8 cellular contexts compared by ENCODE assay signal in the genomic region with DNA sequence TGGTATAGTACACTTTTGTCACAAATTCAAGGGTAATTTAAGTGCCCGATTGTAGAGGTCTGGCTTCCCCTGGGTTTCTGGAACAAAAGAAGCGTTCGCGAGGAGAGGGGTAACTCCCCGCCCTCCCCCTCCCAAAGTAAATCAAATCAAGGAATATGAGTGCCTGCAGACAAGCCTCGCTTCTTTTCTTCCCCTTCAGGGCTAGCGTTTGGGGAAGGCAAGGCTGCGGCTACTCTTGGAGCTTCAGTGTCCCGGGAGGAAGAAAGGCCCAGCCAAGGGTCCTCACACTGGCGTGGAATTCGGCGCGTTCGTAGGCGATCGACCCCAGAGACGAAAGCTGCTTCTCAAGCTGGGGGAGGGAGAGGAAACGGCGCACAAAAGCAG. TPM values are rescaled to one million over a fixed set of nuclear protein-coding genes. Genes with fewer than 3 reads are reported as not detected.
DNase-seq lines count a peak whose midpoint lies in the region; ATAC-seq, FAIRE-seq and TF ChIP-seq lines count a peak whose summit lies in the region.

No MANE protein-coding gene starts in this region.

- H4K20me1 ChIP-seq in K562 (replicated peaks; ENCODE audit: control insufficient read depth, insufficient read depth, low read length) (no peaks in the 10 kb centered on the region; the same call in 1 of the 2 replicates), HepG2 (ENCODE audit: insufficient read depth, low read length) (peaks cover 18% of the 10 kb centered on the region)

- WGBS in K562 (ENCODE audit: insufficient coverage, low coverage, missing lambda C conversion rate), result 0% methylated on average over 9 of the region's 19 CpGs
- 1% methylated on average over 16 of the region's 19 CpGs for WGBS in HepG2 (ENCODE audit: low lambda C conversion rate)
- 0 to 1% methylated on average over 19 of the region's 19 CpGs for WGBS in thyroid gland, 2 donors

- H3K4me3 Mint-ChIP-seq in activated CD4-positive, alpha-beta T cell treated with anti-CD3 and anti-CD28 coated beads for 36 hours, result peak overlapping the region; percentile 87

- intact Hi-C loops in activated CD4-positive, alpha-beta T cell treated with anti-CD3 and anti-CD28 coated beads for 36 hours (cut with DNase I, micrococcal nuclease), result loop anchor here (1.0 to 5.0 kb wide), 4 partner anchors 12 to 1608 kb away; a partner anchor contains a TSS
- intact Hi-C loops in K562 (cut with micrococcal nuclease), result loop anchor here (1.0 to 5.0 kb wide), 3 partner anchors 12 to 77 kb away; a partner anchor contains a TSS
- intact Hi-C loops in HepG2 (cut with micrococcal nuclease; ENCODE audit: unreplicated experiment), result loop anchor here (5.0 kb wide), 1 partner anchor 77 kb away; a partner anchor contains a TSS
- intact Hi-C loops in thyroid gland (cut with DNase I), result loop anchor here (10.0 kb wide), 1 partner anchor 90 kb away; no protein-coding TSS in a partner anchor

- no peak for TF ChIP-seq CTCF in K562 (IDR thresholded peaks at IDR 0.05 in 2 of 3, conservative IDR thresholded peaks at IDR 0.05 in 1 of 3; ENCODE audit: insufficient read depth in 2 of 3, low read depth in 1 of 3, low read length in 3 of 3)
- TF ChIP-seq CTCF in HepG2 (CRISPR knock-in tag; IDR thresholded peaks at IDR 0.05), result no peak
- TF ChIP-seq CTCF in thyroid gland (IDR thresholded peaks at IDR 0.05), result no peak

- peak overlapping the region; percentile 85 for H3K4me2 ChIP-seq in K562 (ENCODE audit: insufficient read depth, low read length)
- H3K4me2 ChIP-seq in HepG2 (ENCODE audit: low read depth, low read length), result peak overlapping the region; percentile 79

- ATAC-seq in activated CD4-positive, alpha-beta T cell treated with anti-CD3 and anti-CD28 coated beads for 36 hours, result no peak
- ATAC-seq in K562 (peak; percentile 1; the same call in 2 of the 3 replicates), HepG2 (peak; percentile 33)

- H3K27me3 ChIP-seq in K562 (ENCODE audit: control insufficient read depth in 2 of 2, insufficient read depth in 2 of 2, low read length in 2 of 2) (no peaks in the 10 kb centered on the region), HepG2 (ENCODE audit: control insufficient read depth in 1 of 2, insufficient read depth in 2 of 2, low read length in 2 of 2) (no peaks in the 10 kb centered on the region; a peak in 1 of 5 replicates), thyroid gland (no peaks in the 10 kb centered on the region)

- peak overlapping the region; percentile 66 for H3K4me3 ChIP-seq in K562
- peak overlapping the region; percentile 82 to 94 (median 84) for H3K4me3 ChIP-seq in HepG2 (replicated peaks in 1 of 3; ENCODE audit: insufficient read depth in 1 of 3, low read depth in 2 of 3, low read length in 3 of 3)
- peak overlapping the region; percentile 89 to 99 (median 97) for H3K4me3 ChIP-seq in thyroid gland (replicated peaks in 1 of 3)

- POLR2A ChIA-PET in activated CD4-positive, alpha-beta T cell treated with anti-CD3 and anti-CD28 coated beads for 36 hours (lab: Charles Lee), result interaction anchor here (1.0 to 3.3 kb wide), 4 partner anchors 11 to 129 kb away, joined by 3 to 19 read pairs (median 8); a partner anchor contains a TSS
- POLR2A ChIA-PET in K562 (lab: Yijun Ruan, JAX) (interaction anchor here (0.6 to 2.9 kb wide), 9 partner anchors 8 to 175 kb away, joined by 3 to 15 read pairs (median 3); no protein-coding TSS in a partner anchor), HepG2 (lab: Yijun Ruan, JAX) (interaction anchor here (1.4 to 3.1 kb wide), 6 partner anchors 9 to 130 kb away, joined by 3 to 11 read pairs (median 5); a partner anchor contains a TSS)

- H3K4me1 ChIP-seq in K562 (replicated peaks in 1 of 2; ENCODE audit: control insufficient read depth in 2 of 2, insufficient read depth in 2 of 2, low read length in 2 of 2) (peaks cover 16% of the 10 kb centered on the region in 2 experiments; a peak in 4 of 5 replicates), HepG2 (ENCODE audit: insufficient read depth, low read length) (peaks cover 32% of the 10 kb centered on the region), thyroid gland (peaks cover 8 to 14% of the 10 kb centered on the region in 2 donors)

- H3K27me3 Mint-ChIP-seq in activated CD4-positive, alpha-beta T cell treated with anti-CD3 and anti-CD28 coated beads for 36 hours, result no peaks in the 10 kb centered on the region

- H2AFZ ChIP-seq in K562 (ENCODE audit: low read depth, low read length) (peak overlapping the region; percentile 74), HepG2 (ENCODE audit: low read length) (peak overlapping the region; percentile 49)

- in situ Hi-C loops in K562 (cut with MboI) (no loop called here), HepG2 (cut with HindIII; ENCODE audit: extremely low pct_ligation_motif_present, low pct_unique_long_range_greater_than_20kb) (loop anchor here (5.0 kb wide), 1 partner anchor 93 kb away; no protein-coding TSS in a partner anchor)

- H3K36me3 ChIP-seq in K562 (ENCODE audit: control insufficient read depth, insufficient read depth, low read length) (peaks cover 15% of the 10 kb centered on the region; the same call in 1 of the 3 replicates), HepG2 (replicated peaks in 1 of 2; ENCODE audit: control insufficient read depth in 1 of 2, insufficient read depth in 2 of 2, low read length in 2 of 2) (no peaks in the 10 kb centered on the region), thyroid gland (no peaks in the 10 kb centered on the region)

- peaks cover 65% of the 10 kb centered on the region for H3K79me2 ChIP-seq in K562 (ENCODE audit: control insufficient read depth, insufficient read depth, low read length)
- H3K79me2 ChIP-seq in HepG2 (ENCODE audit: insufficient read depth, low read length), result peaks cover 51% of the 10 kb centered on the region

- H3K9me3 ChIP-seq in K562 (replicated peaks; ENCODE audit: control insufficient read depth, insufficient read depth, low read depth, low read length), result no peaks in the 10 kb centered on the region
- H3K9me3 ChIP-seq in HepG2 (ENCODE audit: low read length), result no peaks in the 10 kb centered on the region
- no peaks in the 10 kb centered on the region for H3K9me3 ChIP-seq in thyroid gland

- no peaks in the 10 kb centered on the region for H3K9me1 ChIP-seq in K562 (ENCODE audit: control insufficient read depth, insufficient read depth, low read length)

- no peak for TF ChIP-seq POLR2A in K562 (conservative IDR thresholded peaks at IDR 0.05)
- TF ChIP-seq POLR2A in HepG2 (IDR thresholded peaks at IDR 0.05; ENCODE audit: insufficient read depth in 1 of 2, low read depth in 2 of 2, low read length in 2 of 2), result no peak
- TF ChIP-seq POLR2A in thyroid gland (IDR thresholded peaks at IDR 0.05), result no peak

- H3K9ac ChIP-seq in K562 (ENCODE audit: insufficient read depth in 1 of 2, low read depth in 2 of 2, low read length in 2 of 2), result peak overlapping the region; percentile 99 to 100
- H3K9ac ChIP-seq in HepG2 (ENCODE audit: insufficient read depth, low read depth, low read length), result peak overlapping the region; percentile 94

- H3K9me3 Mint-ChIP-seq in activated CD4-positive, alpha-beta T cell treated with anti-CD3 and anti-CD28 coated beads for 36 hours (ENCODE audit: low read depth), result no peaks in the 10 kb centered on the region

- no peak for TF ChIP-seq EP300 in K562 (IDR thresholded peaks at IDR 0.05; ENCODE audit: low read length)
- TF ChIP-seq EP300 in HepG2 (IDR thresholded peaks at IDR 0.05; ENCODE audit: low read depth in 2 of 2, low read length in 2 of 2), result no peak
- TF ChIP-seq EP300 in HepG2 (CRISPR knock-in tag; IDR thresholded peaks at IDR 0.05; ENCODE audit: borderline replicate concordance), result no peak

- DNase-seq in activated CD4-positive, alpha-beta T cell treated with anti-CD3 and anti-CD28 coated beads for 36 hours, result no peak
- no peak for DNase-seq in activated CD4-positive, alpha-beta T cell treated with anti-CD3 and anti-CD28 coated beads for 4 hours
- DNase-seq in K562 (ENCODE audit: extremely low read depth in 1 of 4, low spot score in 3 of 4), result no peak
- no peak for DNase-seq in HepG2 (ENCODE audit: low spot score)
- no peak for DNase-seq in thyroid gland
- DNase-seq in NCI-H1417 treated with DMSO at 0.1 percent for 48 hours (lab: John Stamatoyannopoulos, UW), result no peak
- no peak for DNase-seq in T-helper 9 cell
- no peak for DNase-seq in retina

- no peak for FAIRE-seq in K562 (lab: Jason Lieb, UNC)
- no peak for FAIRE-seq in HepG2 (lab: Jason Lieb, UNC)

- TF ChIP-seq RAD21 in K562 (CRISPR knock-in tag; conservative IDR thresholded peaks at IDR 0.05 in 1 of 2, IDR thresholded peaks at IDR 0.05 in 1 of 2) (no peak), HepG2 (CRISPR knock-in tag; IDR thresholded peaks at IDR 0.05) (no peak)

- peak overlapping the region; percentile 98 for H3K27ac ChIP-seq in K562 (ENCODE audit: extremely low read depth, low read depth, low read length)
- peak overlapping the region; percentile 99 for H3K27ac ChIP-seq in HepG2 (ENCODE audit: extremely low read length, insufficient read depth, low read length)
- H3K27ac ChIP-seq in thyroid gland, result peak overlapping the region; percentile 94 to 99 (median 96)

- BruUV-seq in K562 (replicated peaks; lab: Mats Ljungman, UMichigan) (TSS peak; percentile 74), HepG2 (replicated peaks; lab: Mats Ljungman, UMichigan) (TSS peak; percentile 75)

- CTCF ChIA-PET in activated CD4-positive, alpha-beta T cell treated with anti-CD3 and anti-CD28 coated beads for 36 hours (lab: Charles Lee), result interaction anchor here (0.8 to 2.6 kb wide), 7 partner anchors 10 to 227 kb away, joined by 3 to 25 read pairs (median 4); no protein-coding TSS in a partner anchor
- CTCF ChIA-PET in K562 (lab: Yijun Ruan, JAX; ENCODE audit: low intra/inter-chr PET ratio), result interaction anchor here (1.3 to 3.0 kb wide), 3 partner anchors 24 to 98 kb away, joined by 3 to 14 read pairs (median 8); no protein-coding TSS in a partner anchor
- CTCF ChIA-PET in HepG2 (lab: Yijun Ruan, JAX; ENCODE audit: low intra/inter-chr PET ratio, low total read pairs), result interaction anchor here (2.4 to 3.3 kb wide), 2 partner anchors 24 to 90 kb away, joined by 11 to 21 read pairs; no protein-coding TSS in a partner anchor

- peaks cover 45% of the 10 kb centered on the region for H3K36me3 Mint-ChIP-seq in activated CD4-positive, alpha-beta T cell treated with anti-CD3 and anti-CD28 coated beads for 36 hours (ENCODE audit: low read depth)

- H3K27ac Mint-ChIP-seq in activated CD4-positive, alpha-beta T cell treated with anti-CD3 and anti-CD28 coated beads for 36 hours, result peak overlapping the region; percentile 91

- H3K4me1 Mint-ChIP-seq in activated CD4-positive, alpha-beta T cell treated with anti-CD3 and anti-CD28 coated beads for 36 hours, result peaks cover 23% of the 10 kb centered on the region

RNA-seq across cellular contexts. Expression of a gene that starts 0.4 kb away (rescaled TPM):
- 100 to 1,000 TPM; 328 to 429 TPM for total RNA-seq in activated CD4-positive, alpha-beta T cell treated with anti-CD3 and anti-CD28 coated beads for 36 hours
- total RNA-seq in K562 (2011; cell fraction: chromatin; rRNA removed; ENCODE audit: low replicate concordance), result 87.3 and 241 TPM in 2 replicates
- total RNA-seq in K562 (2011; cell fraction: nucleolus; rRNA removed), result 71.1 and 72.0 TPM in 2 replicates
- 103 and 175 TPM in 2 replicates for total RNA-seq in K562 (2011; cell fraction: nucleoplasm; rRNA removed)
- total RNA-seq in K562 (2014; rRNA removed) (182 and 185 TPM in 2 replicates), K562 (2014; rRNA removed; fragmentation: Illumina TruSeq; extraction: Trizol) (250 and 291 TPM in 2 replicates), K562 (2015; rRNA removed; fragmentation: Illumina TruSeq; extraction: Trizol) (257 and 263 TPM in 2 replicates), K562 (2021) (234 and 244 TPM in 2 replicates), HepG2 (2016; rRNA removed; fragmentation: Illumina TruSeq; extraction: Trizol) (167 and 208 TPM in 2 replicates), thyroid gland (10 to 100 TPM; 47.3 to 57.6 (median 55.6) TPM)
- polyA plus RNA-seq in K562 (2011; rRNA removed) (134 and 156 TPM in 2 replicates), K562 (2014; fragmentation: Illumina TruSeq; extraction: Trizol) (179 and 184 TPM in 2 replicates), K562 (2014; fragmentation: Nextera tagmentation; extraction: Ambion mirVana) (10 to 100 TPM; 62.1 to 85.9 TPM), K562 (2014; rRNA removed) (102 and 108 TPM in 2 replicates), HepG2 (2011; rRNA removed) (17.9 and 24.2 TPM in 2 replicates)
- polyA plus RNA-seq in K562 (2011; cell fraction: cytosol; rRNA removed), result 31.6 and 45.3 TPM in 2 replicates
- 38.5 and 49.5 TPM in 2 replicates for polyA plus RNA-seq in K562 (2011; cell fraction: nucleus; rRNA removed)
- 132 and 133 TPM in 2 replicates for polyA plus RNA-seq in K562 (2012)
- 217 and 242 TPM in 2 replicates for polyA minus RNA-seq in K562 (2011; rRNA and poly(A)+ RNA removed)
- polyA minus RNA-seq in K562 (2011; cell fraction: cytosol; rRNA and poly(A)+ RNA removed), result 118 and 127 TPM in 2 replicates
- polyA minus RNA-seq in K562 (2011; cell fraction: nucleus; rRNA and poly(A)+ RNA removed), result 95.9 and 167 TPM in 2 replicates
- total RNA-seq in HepG2 (2016; cell fraction: cytosol; rRNA removed; fragmentation: Illumina TruSeq; extraction: Trizol; ENCODE audit: low read depth), result 14.5 and 15.0 TPM in 2 replicates
- 165 and 208 TPM in 2 replicates for total RNA-seq in HepG2 (2016; cell fraction: insoluble cytoplasmic fraction; rRNA removed; fragmentation: Illumina TruSeq; extraction: Trizol)
- 29.5 and 32.8 TPM in 2 replicates for total RNA-seq in HepG2 (2016; cell fraction: membrane; rRNA removed; fragmentation: Illumina TruSeq; extraction: Trizol)
- total RNA-seq in HepG2 (2016; cell fraction: nucleus; rRNA removed; fragmentation: Illumina TruSeq; extraction: Trizol), result 109 and 125 TPM in 2 replicates
- polyA plus RNA-seq in HepG2 (2011; cell fraction: cytosol; rRNA removed), result 9.4 and 12.7 TPM in 2 replicates
- 12.7 and 16.4 TPM in 2 replicates for polyA plus RNA-seq in HepG2 (2011; cell fraction: nucleus; rRNA removed)
- 21.7 and 34.3 TPM in 2 replicates for polyA plus RNA-seq in HepG2 (2012)
- 3.1 and 3.3 TPM in 2 replicates for polyA plus RNA-seq in HepG2 (2016; cell fraction: cytosol; fragmentation: Illumina TruSeq; extraction: Trizol; ENCODE audit: low read depth)
- 109 and 116 TPM in 2 replicates for polyA plus RNA-seq in HepG2 (2016; cell fraction: insoluble cytoplasmic fraction; fragmentation: Illumina TruSeq; extraction: Trizol; ENCODE audit: low read depth)
- polyA plus RNA-seq in HepG2 (2016; cell fraction: membrane; fragmentation: Illumina TruSeq; extraction: Trizol; ENCODE audit: low read depth), result 13.5 and 13.7 TPM in 2 replicates
- polyA plus RNA-seq in HepG2 (2016; cell fraction: nucleus; fragmentation: Illumina TruSeq; extraction: Trizol; ENCODE audit: insufficient read depth, low read depth), result 89.9 and 97.1 TPM in 2 replicates
- polyA minus RNA-seq in HepG2 (2011; rRNA and poly(A)+ RNA removed; ENCODE audit: low replicate concordance), result 28.5 and 68.6 TPM in 2 replicates
- polyA minus RNA-seq in HepG2 (2011; cell fraction: cytosol; rRNA and poly(A)+ RNA removed), result 32.3 and 34.2 TPM in 2 replicates
- polyA minus RNA-seq in HepG2 (2011; cell fraction: nucleus; rRNA and poly(A)+ RNA removed), result 85.9 and 91.0 TPM in 2 replicates
